Comparison of ENCODE assay signal across 11 cellular contexts in genomic region chr5:2750758-2751464, GRCh38. TPM values are rescaled to one million over a fixed set of nuclear protein-coding genes. Genes with fewer than 3 reads are reported as not detected.
DNase-seq lines count a peak whose midpoint lies in the region; FAIRE-seq and TF ChIP-seq lines count a peak whose summit lies in the region.
"Had no signal": no experiment of that assay in that cellular context is flagged by ENCODE, and none has a peak within 500 bp of the region (broad histone marks: within the 10 kb centered on the region; RNA-seq: fewer than 3 reads in every experiment).

No MANE protein-coding gene starts in this region.

- H3K4me3 ChIP-seq in fibroblast of mammary gland (ENCODE audit: control insufficient read depth, low read depth, low read length) = peak overlapping the region; percentile 62
- peak overlapping the region; percentile 61 for H3K4me3 ChIP-seq in neuron (ENCODE audit: low read length)

- no peak overlapping the region for H3K4me3 Mint-ChIP-seq in T-helper 2 cell treated with Interferon-gamma antibody and Interleukin-4, amounts not matched to agents 5 μg/mL and 100 μg/mL, for 36 hours

- H2AFZ ChIP-seq in neuron (ENCODE audit: low read depth, low read length) = no peak overlapping the region

- TF ChIP-seq CTCF in fibroblast of mammary gland (conservative IDR thresholded peaks at IDR 0.05; ENCODE audit: control insufficient read depth, insufficient read depth, low read depth, low read length) (no peak), D721Med (IDR thresholded peaks at IDR 0.05; ENCODE audit: insufficient read depth, missing control alignments) (no peak)

- no peaks in the 10 kb centered on the region for H3K27me3 ChIP-seq in neuron (ENCODE audit: insufficient read depth, low read length)

- no peak for TF ChIP-seq POLR2A in GM12891 (IDR thresholded peaks at IDR 0.05; ENCODE audit: low read depth, low read length)

- H3K9me3 ChIP-seq in neuron (ENCODE audit: low read length) = peaks cover 19% of the 10 kb centered on the region

- no peaks in the 10 kb centered on the region for H3K9me3 Mint-ChIP-seq in T-helper 2 cell treated with Interferon-gamma antibody and Interleukin-4, amounts not matched to agents 5 μg/mL and 100 μg/mL, for 36 hours

- peaks cover 2% of the 10 kb centered on the region for H3K4me1 Mint-ChIP-seq in T-helper 2 cell treated with Interferon-gamma antibody and Interleukin-4, amounts not matched to agents 5 μg/mL and 100 μg/mL, for 36 hours (ENCODE audit: low read depth)

- no peaks in the 10 kb centered on the region for H3K36me3 Mint-ChIP-seq in T-helper 2 cell treated with Interferon-gamma antibody and Interleukin-4, amounts not matched to agents 5 μg/mL and 100 μg/mL, for 36 hours (ENCODE audit: low read depth)

- H3K27me3 Mint-ChIP-seq in T-helper 2 cell treated with Interferon-gamma antibody and Interleukin-4, amounts not matched to agents 5 μg/mL and 100 μg/mL, for 36 hours (ENCODE audit: low read depth) = peaks cover 57% of the 10 kb centered on the region

- peaks cover 36% of the 10 kb centered on the region for H3K4me1 ChIP-seq in neuron (ENCODE audit: insufficient read depth, low read length)

- no peak for FAIRE-seq in GM12891 (lab: Jason Lieb, UNC)
- no peak for FAIRE-seq in D721Med (lab: Jason Lieb, UNC)
- FAIRE-seq: G401.6 had no signal

- no peak overlapping the region for H3K27ac Mint-ChIP-seq in T-helper 2 cell treated with Interferon-gamma antibody and Interleukin-4, amounts not matched to agents 5 μg/mL and 100 μg/mL, for 36 hours

- peak; percentile 59 for DNase-seq in Daoy (ENCODE audit: low read depth)
- peak; percentile 64 for DNase-seq in NCI-H774 (lab: John Stamatoyannopoulos, UW)
- DNase-seq in fibroblast of mammary gland (ENCODE audit: low read depth) = no peak
- no peak for DNase-seq in T-helper 2 cell treated with Interferon-gamma antibody and Interleukin-4, amounts not matched to agents 5 μg/mL and 100 μg/mL, for 36 hours (ENCODE audit: low spot score)
- no peak for DNase-seq in GM12891 (ENCODE audit: insufficient read length, low spot score)
- DNase-seq in D721Med (ENCODE audit: insufficient read length, low spot score) = no peak
- no peak for DNase-seq in COLO829 (ENCODE audit: low spot score)
- DNase-seq: NCI-H2081 had no signal

- H3K36me3 ChIP-seq in neuron (ENCODE audit: insufficient read depth, low read length) = peaks cover 35% of the 10 kb centered on the region

TF ChIP-seq in GM12891, 5 proteins besides CTCF, POLR2A, EP300 and RAD21:
- no peak for TF ChIP-seq POU2F2 (IDR thresholded peaks at IDR 0.05; ENCODE audit: low read depth, low read length)
- no peak for TF ChIP-seq TAF1 (IDR thresholded peaks at IDR 0.05; ENCODE audit: low read depth, low read length)
- TF ChIP-seq POLR2AphosphoS5 (IDR thresholded peaks at IDR 0.05; ENCODE audit: low read depth, low read length) = no peak
- TF ChIP-seq SPI1 (IDR thresholded peaks at IDR 0.05; ENCODE audit: low read depth, low read length) = no peak
- no peak for TF ChIP-seq PAX5 (IDR thresholded peaks at IDR 0.05; ENCODE audit: insufficient read depth, low read length, severe bottlenecking)

RNA-seq across cellular contexts. Expression of gene IRX2, which starts 0.6 kb away (rescaled TPM):
- 7.8 and 10.3 TPM in 2 replicates for total RNA-seq in Daoy (2014; rRNA removed; shearing (Covaris generic))
- not detected for polyA plus RNA-seq in GM12891 (2012; ENCODE audit: low read depth, missing spikeins)
- total RNA-seq: mononuclear cell had no signal

Comparison
In these comparisons a context has a peak if more than half of its experiments do, and no peak if none do; other contexts are left out.
1. DNase-seq: peak in Daoy (single experiment) and NCI-H774 (single experiment); none in fibroblast of mammary gland (single experiment), T-helper 2 cell treated with Interferon-gamma antibody and Interleukin-4, amounts not matched to agents 5 μg/mL and 100 μg/mL, for 36 hours (single experiment), GM12891 (single experiment), D721Med (single experiment) and COLO829 (single experiment).